In genomic region chr10:69407621-69408301, GRCh38 we compare ENCODE assay signal across 8 cellular contexts. TPM values are rescaled to one million over a fixed set of nuclear protein-coding genes. Genes with fewer than 3 reads are reported as not detected.
A peak's percentile ranks its signal among the peaks of the same experiment; 100 is the strongest.
DNase-seq lines count a peak whose midpoint lies in the region; ATAC-seq and TF ChIP-seq lines count a peak whose summit lies in the region.

No MANE protein-coding gene starts in this region.

- H3K27me3 ChIP-seq in breast epithelium = no peaks in the 10 kb centered on the region
- no peaks in the 10 kb centered on the region for H3K27me3 ChIP-seq in naive thymus-derived CD4-positive, alpha-beta T cell (ENCODE audit: control insufficient read depth in 2 of 2, insufficient read depth in 2 of 2, low read length in 2 of 2)
- no peaks in the 10 kb centered on the region for H3K27me3 ChIP-seq in MG63

- TF ChIP-seq POLR2A in breast epithelium (IDR thresholded peaks at IDR 0.05) = no peak

- peak; percentile 47 for DNase-seq in NCI-H82 (lab: John Stamatoyannopoulos, UW)
- no peak for DNase-seq in NCI-H82 treated with DMSO at 0.1 percent for 48 hours (lab: John Stamatoyannopoulos, UW; ENCODE audit: unreplicated experiment)
- peak; percentile 10 for DNase-seq in NCI-H774 (lab: John Stamatoyannopoulos, UW)
- peak in 1 of 2 donors; percentile 24 for DNase-seq in breast epithelium (ENCODE audit: low spot score in 2 of 2)
- peak in 2 of 9 donors; percentile 24 to 26 for DNase-seq in naive thymus-derived CD4-positive, alpha-beta T cell
- no peak for DNase-seq in MG63

- H3K4me3 ChIP-seq in breast epithelium (no peak overlapping the region), MG63 (no peak overlapping the region)
- no peak overlapping the region for H3K4me3 ChIP-seq in naive thymus-derived CD4-positive, alpha-beta T cell (ENCODE audit: low read length)

- H3K9me3 ChIP-seq in breast epithelium (no peaks in the 10 kb centered on the region), MG63 (0 out of 2 replicates have a peak, but pooled peaks cover 4% of the 10 kb centered on the region)
- no peaks in the 10 kb centered on the region for H3K9me3 ChIP-seq in naive thymus-derived CD4-positive, alpha-beta T cell (ENCODE audit: control insufficient read depth in 2 of 3, low read length in 3 of 3)

- peaks cover 14 to 23% (median 20%) of the 10 kb centered on the region in 7 donors for H3K4me1 Mint-ChIP-seq in naive thymus-derived CD4-positive, alpha-beta T cell

- peak overlapping the region in 6 of 10 donors; percentile 1 to 65 (median 44) for H3K4me3 Mint-ChIP-seq in naive thymus-derived CD4-positive, alpha-beta T cell

- TF ChIP-seq CTCF in breast epithelium (IDR thresholded peaks at IDR 0.05) = no peak

- H3K36me3 ChIP-seq in breast epithelium (no peaks in the 10 kb centered on the region), MG63 (peaks cover 17% of the 10 kb centered on the region)
- H3K36me3 ChIP-seq in naive thymus-derived CD4-positive, alpha-beta T cell (ENCODE audit: control insufficient read depth in 2 of 3, insufficient read depth in 3 of 3, low read length in 3 of 3) = peaks cover 0 to 10% (median 0%) of the 10 kb centered on the region in 3 experiments

- POLR2A ChIA-PET in naive thymus-derived CD4-positive, alpha-beta T cell (lab: Charles Lee) = interaction anchor here (0.7 to 3.2 kb wide), 11 partner anchors 17 to 687 kb away, joined by 3 to 10 read pairs (median 4); partner anchors contain the start of gene CCAR1

- CTCF ChIA-PET in naive thymus-derived CD4-positive, alpha-beta T cell (lab: Charles Lee) = interaction anchor here (0.6 to 2.8 kb wide), 20 partner anchors 9 to 420 kb away, joined by 3 to 21 read pairs (median 4); partner anchors contain the start of gene TACR2

- no peaks in the 10 kb centered on the region for H3K27me3 Mint-ChIP-seq in naive thymus-derived CD4-positive, alpha-beta T cell

- no peaks in the 10 kb centered on the region for H3K4me1 ChIP-seq in breast epithelium
- peaks cover 13 to 14% of the 10 kb centered on the region in 2 donors for H3K4me1 ChIP-seq in naive thymus-derived CD4-positive, alpha-beta T cell (ENCODE audit: control insufficient read depth in 2 of 2, insufficient read depth in 2 of 2, low read length in 2 of 2)

- peak overlapping the region; percentile 48 to 95 (median 74) for H3K27ac Mint-ChIP-seq in naive thymus-derived CD4-positive, alpha-beta T cell

- H3K27ac ChIP-seq in breast epithelium = peak overlapping the region; percentile 72 to 79
- H3K27ac ChIP-seq in naive thymus-derived CD4-positive, alpha-beta T cell (ENCODE audit: low read depth, low read length) = no peak overlapping the region

- ATAC-seq in naive thymus-derived CD4-positive, alpha-beta T cell = no peak
- ATAC-seq in GM19455 (IDR thresholded peaks at IDR 0.05; ENCODE audit: unreplicated experiment) = no peak
- no peak for ATAC-seq in HG03521 (IDR thresholded peaks at IDR 0.05; ENCODE audit: unreplicated experiment)

- intact Hi-C loops in breast epithelium (cut with DNase I; ENCODE audit: low total_unique reads) = loop anchor here (2.0 to 5.0 kb wide), 2 partner anchors 170 to 323 kb away; no protein-coding TSS in a partner anchor
- intact Hi-C loops in naive thymus-derived CD4-positive, alpha-beta T cell (cut with micrococcal nuclease) = loop anchor here (1.0 to 5.0 kb wide), 14 partner anchors 15 to 1645 kb away; partner anchors contain the start of genes SUPV3L1 (in 2 of the 2), FAM241B (in 1 of the 2), TSPAN15 (in 1 of the 2) and VPS26A (in 1 of the 2)

- H3K9me3 Mint-ChIP-seq in naive thymus-derived CD4-positive, alpha-beta T cell = peaks cover 0 to 1% (median 0%) of the 10 kb centered on the region in 11 donors

- peaks cover 0 to 17% (median 11%) of the 10 kb centered on the region in 5 donors for H3K36me3 Mint-ChIP-seq in naive thymus-derived CD4-positive, alpha-beta T cell

RNA-seq across cellular contexts. Expression of gene TACR2, which starts 9.0 kb away (rescaled TPM):
- 1 to 10 TPM in 1 of 3 donors, under 1 TPM in 2; 0.66 to 3.2 (median 0.73) TPM for total RNA-seq in breast epithelium
- total RNA-seq in naive thymus-derived CD4-positive, alpha-beta T cell = under 1 TPM in 1 of 5 experiments, not detected in 4; 0.44 TPM
- polyA plus RNA-seq in naive thymus-derived CD4-positive, alpha-beta T cell = under 1 TPM in 1 of 2 donors, not detected in 1; 0.47 TPM
- not detected in 2 replicates for total RNA-seq in MG63 (2014; rRNA removed; shearing (Covaris generic); ENCODE audit: low replicate concordance)

RNA-seq across cellular contexts. Expression of gene TSPAN15, which starts 43.5 kb away (rescaled TPM):
- 10 to 100 TPM; 53.3 to 89.5 (median 65.0) TPM for total RNA-seq in breast epithelium
- total RNA-seq in naive thymus-derived CD4-positive, alpha-beta T cell = 1 to 10 TPM; 1.2 to 7.2 (median 1.9) TPM
- polyA plus RNA-seq in naive thymus-derived CD4-positive, alpha-beta T cell = 1 to 10 TPM; 2.1 to 3.5 TPM
- 7.5 TPM in 2 replicates for total RNA-seq in MG63 (2014; rRNA removed; shearing (Covaris generic); ENCODE audit: low replicate concordance)

Comparison
In these comparisons a context has a peak if more than half of its experiments do, and no peak if none do; other contexts are left out.
1. DNase-seq: peak in NCI-H82 (single experiment) and NCI-H774 (single experiment); none in NCI-H82 treated with DMSO at 0.1 percent for 48 hours (single experiment) and MG63 (single experiment).